Comparison of ENCODE assay signal across 1 cellular context in the genomic region with DNA sequence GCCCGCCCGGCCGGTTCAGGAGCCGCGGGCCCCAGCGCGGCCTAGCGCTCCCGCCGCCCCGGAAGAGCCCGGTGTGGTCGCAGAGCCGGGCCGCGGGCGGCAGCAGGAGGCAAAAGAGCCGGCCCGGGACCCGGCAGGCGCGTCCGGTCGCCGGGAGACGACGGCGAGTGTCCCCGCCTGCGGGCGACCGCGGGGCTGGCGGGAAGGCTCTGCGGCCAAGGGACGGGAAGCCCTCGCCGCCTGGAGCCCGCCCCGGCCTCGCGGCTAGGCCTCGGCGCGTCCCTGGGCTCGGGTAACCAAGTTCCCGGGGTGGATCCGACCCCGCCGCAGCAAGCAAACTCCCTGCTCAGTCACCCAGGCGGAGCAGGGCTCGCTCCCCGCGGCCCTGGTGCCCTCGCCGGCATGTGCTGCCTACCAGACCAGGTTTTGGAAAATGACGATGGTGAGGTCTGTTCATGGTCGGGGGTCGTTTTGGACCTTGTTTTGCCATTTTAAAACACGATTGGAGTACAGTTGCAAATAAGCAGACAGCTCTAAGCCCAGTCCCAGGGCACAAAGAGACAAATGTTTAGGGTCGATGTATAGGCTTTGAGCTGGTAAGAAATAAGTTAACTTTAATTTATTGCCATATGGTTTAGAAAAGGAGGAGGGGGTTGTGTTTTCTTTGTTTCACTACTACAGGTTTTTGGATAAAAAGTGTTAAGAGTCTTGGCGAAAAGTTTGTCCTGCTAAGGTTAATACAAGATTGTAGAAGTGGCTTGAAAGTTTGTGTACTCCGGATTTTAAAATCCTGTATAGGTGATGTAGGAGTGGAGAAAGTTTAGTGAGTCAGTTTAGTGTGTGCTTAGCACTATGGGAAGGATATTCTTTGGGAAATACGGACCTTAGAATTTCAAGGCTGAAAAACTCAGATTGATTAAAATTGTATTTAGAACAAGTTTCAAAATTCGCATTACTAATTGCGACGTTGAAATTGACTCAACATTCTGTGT.
TF ChIP-seq lines count a peak whose summit lies in the region.

No MANE protein-coding gene starts in this region.

TF ChIP-seq in HepG2, 621 proteins besides CTCF, POLR2A, EP300 and RAD21 (continued from another document and continues in another):
- TF ChIP-seq MEIS1 (CRISPR knock-in tag; IDR thresholded peaks at IDR 0.05; ENCODE audit: borderline replicate concordance): no peak
- TF ChIP-seq ZNF562 (CRISPR knock-in tag; IDR thresholded peaks at IDR 0.05; ENCODE audit: borderline replicate concordance): no peak
- TF ChIP-seq TBX2 (CRISPR knock-in tag; IDR thresholded peaks at IDR 0.05; ENCODE audit: borderline replicate concordance): no peak
- TF ChIP-seq, protein P1, sequence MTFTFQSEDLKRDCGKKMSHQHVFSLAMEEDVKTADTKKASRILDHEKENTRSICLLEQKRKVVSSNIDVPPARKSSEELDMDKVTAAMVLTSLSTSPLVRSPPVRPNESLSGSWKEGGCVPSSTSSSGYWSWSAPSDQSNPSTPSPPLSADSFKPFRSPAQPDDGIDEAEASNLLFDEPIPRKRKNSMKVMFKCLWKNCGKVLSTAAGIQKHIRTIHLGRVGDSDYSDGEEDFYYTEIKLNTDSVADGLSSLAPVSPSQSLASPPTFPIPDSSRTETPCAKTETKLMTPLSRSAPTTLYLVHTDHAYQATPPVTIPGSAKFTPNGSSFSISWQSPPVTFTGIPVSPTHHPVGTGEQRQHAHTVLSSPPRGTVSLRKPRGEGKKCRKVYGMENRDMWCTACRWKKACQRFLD (CRISPR knock-in tag; IDR thresholded peaks at IDR 0.05; ENCODE audit: borderline replicate concordance): no peak; the same call in 1 of the 2 replicates
- TF ChIP-seq ZBTB3 (CRISPR knock-in tag; IDR thresholded peaks at IDR 0.05; ENCODE audit: borderline replicate concordance, low read depth): no peak
- no peak for TF ChIP-seq ZNF382 (CRISPR knock-in tag; IDR thresholded peaks at IDR 0.05; ENCODE audit: borderline replicate concordance)
- TF ChIP-seq REPIN1 (CRISPR knock-in tag; IDR thresholded peaks at IDR 0.05; ENCODE audit: borderline replicate concordance, low read depth): peak; percentile 76; the same call in 1 of the 2 replicates
- TF ChIP-seq, protein P2, sequence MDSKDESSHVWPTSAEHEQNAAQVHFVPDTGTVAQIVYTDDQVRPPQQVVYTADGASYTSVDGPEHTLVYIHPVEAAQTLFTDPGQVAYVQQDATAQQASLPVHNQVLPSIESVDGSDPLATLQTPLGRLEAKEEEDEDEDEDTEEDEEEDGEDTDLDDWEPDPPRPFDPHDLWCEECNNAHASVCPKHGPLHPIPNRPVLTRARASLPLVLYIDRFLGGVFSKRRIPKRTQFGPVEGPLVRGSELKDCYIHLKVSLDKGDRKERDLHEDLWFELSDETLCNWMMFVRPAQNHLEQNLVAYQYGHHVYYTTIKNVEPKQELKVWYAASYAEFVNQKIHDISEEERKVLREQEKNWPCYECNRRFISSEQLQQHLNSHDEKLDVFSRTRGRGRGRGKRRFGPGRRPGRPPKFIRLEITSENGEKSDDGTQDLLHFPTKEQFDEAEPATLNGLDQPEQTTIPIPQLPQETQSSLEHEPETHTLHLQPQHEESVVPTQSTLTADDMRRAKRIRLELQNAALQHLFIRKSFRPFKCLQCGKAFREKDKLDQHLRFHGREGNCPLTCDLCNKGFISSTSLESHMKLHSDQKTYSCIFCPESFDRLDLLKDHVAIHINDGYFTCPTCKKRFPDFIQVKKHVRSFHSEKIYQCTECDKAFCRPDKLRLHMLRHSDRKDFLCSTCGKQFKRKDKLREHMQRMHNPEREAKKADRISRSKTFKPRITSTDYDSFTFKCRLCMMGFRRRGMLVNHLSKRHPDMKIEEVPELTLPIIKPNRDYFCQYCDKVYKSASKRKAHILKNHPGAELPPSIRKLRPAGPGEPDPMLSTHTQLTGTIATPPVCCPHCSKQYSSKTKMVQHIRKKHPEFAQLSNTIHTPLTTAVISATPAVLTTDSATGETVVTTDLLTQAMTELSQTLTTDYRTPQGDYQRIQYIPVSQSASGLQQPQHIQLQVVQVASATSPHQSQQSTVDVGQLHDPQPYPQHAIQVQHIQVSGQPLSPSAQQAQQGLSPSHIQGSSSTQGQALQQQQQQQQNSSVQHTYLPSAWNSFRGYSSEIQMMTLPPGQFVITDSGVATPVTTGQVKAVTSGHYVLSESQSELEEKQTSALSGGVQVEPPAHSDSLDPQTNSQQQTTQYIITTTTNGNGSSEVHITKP (CRISPR knock-in tag; IDR thresholded peaks at IDR 0.05; ENCODE audit: low read depth): no peak
- 0 out of 2 replicates have a peak, but pooled peaks have one; percentile 29 for TF ChIP-seq ZNF543 (CRISPR knock-in tag; IDR thresholded peaks at IDR 0.05)
- TF ChIP-seq TCF7 (IDR thresholded peaks at IDR 0.05; ENCODE audit: low read depth): no peak
- TF ChIP-seq STAG1 (CRISPR knock-in tag; IDR thresholded peaks at IDR 0.05): no peak
- peak; percentile 34; the same call in 1 of the 2 replicates for TF ChIP-seq DMAP1 (CRISPR knock-in tag; IDR thresholded peaks at IDR 0.05)
- TF ChIP-seq TOE1 (CRISPR knock-in tag; IDR thresholded peaks at IDR 0.05): no peak
- peak; percentile 60 for TF ChIP-seq SALL1 (CRISPR knock-in tag; IDR thresholded peaks at IDR 0.05)
- TF ChIP-seq KLF16 (CRISPR knock-in tag; IDR thresholded peaks at IDR 0.05): 0 out of 4 replicates have a peak, but pooled peaks of 1 of the 2 experiments have one; percentile 19
- TF ChIP-seq MLLT10 (CRISPR knock-in tag; IDR thresholded peaks at IDR 0.05): no peak
- no peak for TF ChIP-seq HNRNPLL (IDR thresholded peaks at IDR 0.05; ENCODE audit: low read depth, low read length, poor library complexity, severe bottlenecking)
- TF ChIP-seq MED13 (CRISPR knock-in tag; IDR thresholded peaks at IDR 0.05): no peak
- TF ChIP-seq ATRX (CRISPR knock-in tag; IDR thresholded peaks at IDR 0.05; ENCODE audit: borderline replicate concordance): no peak
- TF ChIP-seq HOXA3 (CRISPR knock-in tag; IDR thresholded peaks at IDR 0.05): no peak
- no peak for TF ChIP-seq MAF1 (CRISPR knock-in tag; IDR thresholded peaks at IDR 0.05; ENCODE audit: borderline replicate concordance)
- TF ChIP-seq, protein P3, sequence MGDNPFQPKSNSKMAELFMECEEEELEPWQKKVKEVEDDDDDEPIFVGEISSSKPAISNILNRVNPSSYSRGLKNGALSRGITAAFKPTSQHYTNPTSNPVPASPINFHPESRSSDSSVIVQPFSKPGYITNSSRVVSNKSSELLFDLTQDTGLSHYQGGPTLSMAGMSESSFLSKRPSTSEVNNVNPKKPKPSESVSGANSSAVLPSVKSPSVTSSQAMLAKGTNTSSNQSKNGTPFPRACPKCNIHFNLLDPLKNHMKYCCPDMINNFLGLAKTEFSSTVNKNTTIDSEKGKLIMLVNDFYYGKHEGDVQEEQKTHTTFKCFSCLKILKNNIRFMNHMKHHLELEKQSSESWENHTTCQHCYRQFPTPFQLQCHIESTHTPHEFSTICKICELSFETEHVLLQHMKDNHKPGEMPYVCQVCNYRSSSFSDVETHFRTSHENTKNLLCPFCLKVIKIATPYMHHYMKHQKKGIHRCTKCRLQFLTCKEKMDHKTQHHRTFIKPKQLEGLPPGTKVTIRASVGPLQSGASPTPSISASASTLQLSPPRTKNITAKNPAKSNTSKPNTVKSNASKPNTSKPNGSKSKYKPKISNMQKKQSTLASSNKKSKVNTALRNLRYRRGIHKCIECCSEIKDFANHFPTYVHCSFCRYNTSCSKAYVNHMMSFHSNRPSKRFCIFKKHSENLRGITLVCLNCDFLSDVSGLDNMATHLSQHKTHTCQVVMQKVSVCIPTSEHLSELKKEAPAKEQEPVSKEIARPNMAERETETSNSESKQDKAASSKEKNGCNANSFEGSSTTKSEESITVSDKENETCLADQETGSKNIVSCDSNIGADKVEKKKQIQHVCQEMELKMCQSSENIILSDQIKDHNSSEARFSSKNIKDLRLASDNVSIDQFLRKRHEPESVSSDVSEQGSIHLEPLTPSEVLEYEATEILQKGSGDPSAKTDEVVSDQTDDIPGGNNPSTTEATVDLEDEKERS (CRISPR knock-in tag; IDR thresholded peaks at IDR 0.05): no peak
- no peak for TF ChIP-seq ZNF549 (CRISPR knock-in tag; IDR thresholded peaks at IDR 0.05)
- TF ChIP-seq KDM2A (CRISPR knock-in tag; IDR thresholded peaks at IDR 0.05; ENCODE audit: borderline replicate concordance, low read depth): peak; percentile 67; the same call in 1 of the 2 replicates
- no peak for TF ChIP-seq KDM1A (CRISPR knock-in tag; IDR thresholded peaks at IDR 0.05)
- TF ChIP-seq ZNF264 (CRISPR knock-in tag; IDR thresholded peaks at IDR 0.05): no peak
- no peak for TF ChIP-seq ZZZ3 (CRISPR knock-in tag; IDR thresholded peaks at IDR 0.05; ENCODE audit: borderline replicate concordance)
- TF ChIP-seq NR3C1 (CRISPR knock-in tag; IDR thresholded peaks at IDR 0.05): no peak
- peak; percentile 47; the same call in 1 of the 2 replicates for TF ChIP-seq SNAPC2 (CRISPR knock-in tag; IDR thresholded peaks at IDR 0.05)
- 0 out of 2 replicates have a peak, but pooled peaks have one; percentile 24 for TF ChIP-seq MIER2 (CRISPR knock-in tag; IDR thresholded peaks at IDR 0.05)
- no peak; the same call in 1 of the 2 replicates for TF ChIP-seq ZFP90 (CRISPR knock-in tag; IDR thresholded peaks at IDR 0.05; ENCODE audit: borderline replicate concordance)
- TF ChIP-seq, protein P4, sequence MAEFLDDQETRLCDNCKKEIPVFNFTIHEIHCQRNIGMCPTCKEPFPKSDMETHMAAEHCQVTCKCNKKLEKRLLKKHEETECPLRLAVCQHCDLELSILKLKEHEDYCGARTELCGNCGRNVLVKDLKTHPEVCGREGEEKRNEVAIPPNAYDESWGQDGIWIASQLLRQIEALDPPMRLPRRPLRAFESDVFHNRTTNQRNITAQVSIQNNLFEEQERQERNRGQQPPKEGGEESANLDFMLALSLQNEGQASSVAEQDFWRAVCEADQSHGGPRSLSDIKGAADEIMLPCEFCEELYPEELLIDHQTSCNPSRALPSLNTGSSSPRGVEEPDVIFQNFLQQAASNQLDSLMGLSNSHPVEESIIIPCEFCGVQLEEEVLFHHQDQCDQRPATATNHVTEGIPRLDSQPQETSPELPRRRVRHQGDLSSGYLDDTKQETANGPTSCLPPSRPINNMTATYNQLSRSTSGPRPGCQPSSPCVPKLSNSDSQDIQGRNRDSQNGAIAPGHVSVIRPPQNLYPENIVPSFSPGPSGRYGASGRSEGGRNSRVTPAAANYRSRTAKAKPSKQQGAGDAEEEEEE (CRISPR knock-in tag; IDR thresholded peaks at IDR 0.05; ENCODE audit: borderline replicate concordance): no peak
- TF ChIP-seq, protein P5, sequence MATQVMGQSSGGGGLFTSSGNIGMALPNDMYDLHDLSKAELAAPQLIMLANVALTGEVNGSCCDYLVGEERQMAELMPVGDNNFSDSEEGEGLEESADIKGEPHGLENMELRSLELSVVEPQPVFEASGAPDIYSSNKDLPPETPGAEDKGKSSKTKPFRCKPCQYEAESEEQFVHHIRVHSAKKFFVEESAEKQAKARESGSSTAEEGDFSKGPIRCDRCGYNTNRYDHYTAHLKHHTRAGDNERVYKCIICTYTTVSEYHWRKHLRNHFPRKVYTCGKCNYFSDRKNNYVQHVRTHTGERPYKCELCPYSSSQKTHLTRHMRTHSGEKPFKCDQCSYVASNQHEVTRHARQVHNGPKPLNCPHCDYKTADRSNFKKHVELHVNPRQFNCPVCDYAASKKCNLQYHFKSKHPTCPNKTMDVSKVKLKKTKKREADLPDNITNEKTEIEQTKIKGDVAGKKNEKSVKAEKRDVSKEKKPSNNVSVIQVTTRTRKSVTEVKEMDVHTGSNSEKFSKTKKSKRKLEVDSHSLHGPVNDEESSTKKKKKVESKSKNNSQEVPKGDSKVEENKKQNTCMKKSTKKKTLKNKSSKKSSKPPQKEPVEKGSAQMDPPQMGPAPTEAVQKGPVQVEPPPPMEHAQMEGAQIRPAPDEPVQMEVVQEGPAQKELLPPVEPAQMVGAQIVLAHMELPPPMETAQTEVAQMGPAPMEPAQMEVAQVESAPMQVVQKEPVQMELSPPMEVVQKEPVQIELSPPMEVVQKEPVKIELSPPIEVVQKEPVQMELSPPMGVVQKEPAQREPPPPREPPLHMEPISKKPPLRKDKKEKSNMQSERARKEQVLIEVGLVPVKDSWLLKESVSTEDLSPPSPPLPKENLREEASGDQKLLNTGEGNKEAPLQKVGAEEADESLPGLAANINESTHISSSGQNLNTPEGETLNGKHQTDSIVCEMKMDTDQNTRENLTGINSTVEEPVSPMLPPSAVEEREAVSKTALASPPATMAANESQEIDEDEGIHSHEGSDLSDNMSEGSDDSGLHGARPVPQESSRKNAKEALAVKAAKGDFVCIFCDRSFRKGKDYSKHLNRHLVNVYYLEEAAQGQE (IDR thresholded peaks at IDR 0.05; ENCODE audit: borderline replicate concordance in 1 of 2, low read depth in 1 of 2, low read length in 2 of 2): no peak; a peak in 1 of 4 replicates
- 0 out of 2 replicates have a peak, but pooled peaks have one; percentile 60 for TF ChIP-seq KMT2B (CRISPR knock-in tag; IDR thresholded peaks at IDR 0.05)
- TF ChIP-seq CBFB (CRISPR knock-in tag; IDR thresholded peaks at IDR 0.05): 0 out of 2 replicates have a peak, but pooled peaks have one; percentile 22
- TF ChIP-seq PHB2 (IDR thresholded peaks at IDR 0.05; ENCODE audit: partially characterized antibody): no peak
- TF ChIP-seq, protein P6, sequence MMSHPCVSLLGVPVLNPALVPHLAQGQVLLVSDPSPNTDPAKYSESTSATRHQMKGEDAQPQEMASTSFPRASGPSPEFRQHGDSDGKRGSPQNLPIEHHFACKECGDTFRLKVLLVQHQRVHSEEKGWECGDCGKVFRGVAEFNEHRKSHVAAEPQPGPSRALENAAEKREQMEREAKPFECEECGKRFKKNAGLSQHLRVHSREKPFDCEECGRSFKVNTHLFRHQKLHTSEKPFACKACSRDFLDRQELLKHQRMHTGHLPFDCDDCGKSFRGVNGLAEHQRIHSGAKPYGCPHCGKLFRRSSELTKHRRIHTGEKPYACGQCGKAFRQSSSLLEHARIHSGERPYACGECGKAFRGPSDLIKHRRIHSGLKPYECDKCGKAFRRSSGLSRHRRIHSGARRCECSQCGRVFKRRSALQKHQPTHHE (CRISPR knock-in tag; IDR thresholded peaks at IDR 0.05; ENCODE audit: borderline replicate concordance): no peak
- no peak for TF ChIP-seq ZNF496 (CRISPR knock-in tag; IDR thresholded peaks at IDR 0.05; ENCODE audit: insufficient replicate concordance)
- no peak; the same call in 1 of the 2 replicates for TF ChIP-seq ISX (CRISPR knock-in tag; conservative IDR thresholded peaks at IDR 0.05)
- TF ChIP-seq, protein P7, sequence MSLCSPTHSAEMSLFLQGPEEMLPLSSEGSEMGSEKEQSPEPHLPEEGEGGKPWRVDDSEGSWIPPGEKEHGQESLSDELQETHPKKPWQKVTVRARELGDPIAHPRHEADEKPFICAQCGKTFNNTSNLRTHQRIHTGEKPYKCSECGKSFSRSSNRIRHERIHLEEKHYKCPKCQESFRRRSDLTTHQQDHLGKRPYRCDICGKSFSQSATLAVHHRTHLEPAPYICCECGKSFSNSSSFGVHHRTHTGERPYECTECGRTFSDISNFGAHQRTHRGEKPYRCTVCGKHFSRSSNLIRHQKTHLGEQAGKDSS (CRISPR knock-in tag; IDR thresholded peaks at IDR 0.05; ENCODE audit: borderline replicate concordance, low read depth): no peak
- TF ChIP-seq, protein P8, sequence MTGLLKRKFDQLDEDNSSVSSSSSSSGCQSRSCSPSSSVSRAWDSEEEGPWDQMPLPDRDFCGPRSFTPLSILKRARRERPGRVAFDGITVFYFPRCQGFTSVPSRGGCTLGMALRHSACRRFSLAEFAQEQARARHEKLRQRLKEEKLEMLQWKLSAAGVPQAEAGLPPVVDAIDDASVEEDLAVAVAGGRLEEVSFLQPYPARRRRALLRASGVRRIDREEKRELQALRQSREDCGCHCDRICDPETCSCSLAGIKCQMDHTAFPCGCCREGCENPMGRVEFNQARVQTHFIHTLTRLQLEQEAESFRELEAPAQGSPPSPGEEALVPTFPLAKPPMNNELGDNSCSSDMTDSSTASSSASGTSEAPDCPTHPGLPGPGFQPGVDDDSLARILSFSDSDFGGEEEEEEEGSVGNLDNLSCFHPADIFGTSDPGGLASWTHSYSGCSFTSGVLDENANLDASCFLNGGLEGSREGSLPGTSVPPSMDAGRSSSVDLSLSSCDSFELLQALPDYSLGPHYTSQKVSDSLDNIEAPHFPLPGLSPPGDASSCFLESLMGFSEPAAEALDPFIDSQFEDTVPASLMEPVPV (CRISPR knock-in tag; IDR thresholded peaks at IDR 0.05): peak; percentile 62; the same call in 1 of the 2 replicates
